ENCODE assay signal across 15 cellular contexts in genomic region chr16:50863673-50864144, GRCh38.
"Had no signal": no experiment of that assay in that cellular context is flagged by ENCODE, and none has a peak within 500 bp of the region (broad histone marks: within the 10 kb centered on the region; RNA-seq: fewer than 3 reads in every experiment).

No MANE protein-coding gene starts in this region.

- H3K4me3 ChIP-seq: ascending aorta, hepatocyte, left lung, ovary, sigmoid colon, SJSA1, spleen, thyroid gland had no signal

- H3K36me3 ChIP-seq: ascending aorta, left lung, ovary, sigmoid colon, SJSA1, spleen, thyroid gland had no signal

- H3K4me1 ChIP-seq: ascending aorta, left lung, sigmoid colon, spleen, thyroid gland had no signal

- H3K27ac ChIP-seq: ascending aorta, hepatocyte, left lung, ovary, sigmoid colon, SJSA1, spleen, thyroid gland had no signal

- H3K9me3 Mint-ChIP-seq: activated naive CD8-positive, alpha-beta T cell treated with anti-CD3 and anti-CD28 coated beads, Interleukin-2, amount 50 U/mL, for 24 hours had no signal

- ATAC-seq: activated naive CD8-positive, alpha-beta T cell treated with anti-CD3 and anti-CD28 coated beads, Interleukin-2, amount 50 U/mL, for 24 hours; esophagus mucosa; left lung had no signal

- H3K4me1 Mint-ChIP-seq: activated naive CD8-positive, alpha-beta T cell treated with anti-CD3 and anti-CD28 coated beads, Interleukin-2, amount 50 U/mL, for 24 hours; nephron had no signal

- H3K4me3 Mint-ChIP-seq: activated naive CD8-positive, alpha-beta T cell treated with anti-CD3 and anti-CD28 coated beads, Interleukin-2, amount 50 U/mL, for 24 hours; nephron had no signal

- H3K27me3 ChIP-seq: ascending aorta, hepatocyte, left lung, ovary, sigmoid colon, SJSA1, spleen, thyroid gland had no signal

- H3K27me3 Mint-ChIP-seq: activated naive CD8-positive, alpha-beta T cell treated with anti-CD3 and anti-CD28 coated beads, Interleukin-2, amount 50 U/mL, for 24 hours had no signal

- H3K27ac Mint-ChIP-seq: activated naive CD8-positive, alpha-beta T cell treated with anti-CD3 and anti-CD28 coated beads, Interleukin-2, amount 50 U/mL, for 24 hours; nephron had no signal

- DNase-seq: activated naive CD4-positive, alpha-beta T cell; activated naive CD8-positive, alpha-beta T cell treated with anti-CD3 and anti-CD28 coated beads, Interleukin-2, amount 50 U/mL, for 24 hours; activated T-cell treated with anti-CD3 and anti-CD28 coated beads for 4 hours; islet precursor cell; left lung; ovary; sigmoid colon; spleen; SW 1271; thyroid gland had no signal

- H3K9me3 ChIP-seq: ascending aorta, left lung, ovary, sigmoid colon, SJSA1, thyroid gland had no signal
